21 cellular contexts compared by ENCODE assay signal in genomic region chrX:42131856-42132255, GRCh38.
"Had no signal": no experiment of that assay in that cellular context is flagged by ENCODE, and none has a peak within 500 bp of the region (broad histone marks: within the 10 kb centered on the region; RNA-seq: fewer than 3 reads in every experiment).

No MANE protein-coding gene starts in this region.

- H3K36me3 ChIP-seq: adrenal gland, left ventricle myocardium inferior, sigmoid colon, thoracic aorta, upper lobe of right lung had no signal

- H3K27ac ChIP-seq: adrenal gland, coronary artery, left ventricle myocardium inferior, sigmoid colon, thoracic aorta, upper lobe of right lung had no signal

- H3K4me3 ChIP-seq: adrenal gland, coronary artery, left ventricle myocardium inferior, sigmoid colon, thoracic aorta, upper lobe of right lung had no signal

- DNase-seq: activated CD4-positive, alpha-beta memory T cell treated with anti-CD3 and anti-CD28 coated beads for 36 hours; activated CD4-positive, alpha-beta T cell treated with anti-CD3 and anti-CD28 coated beads for 36 hours; activated CD8-positive, alpha-beta memory T cell treated with anti-CD3 and anti-CD28 coated beads, Interleukin-2, amount 10 ng/mL, durations not matched to agents 7 days and 5 days; activated effector memory CD4-positive, alpha-beta T cell treated with anti-CD3 and anti-CD28 coated beads, Interleukin-2, amount 50 U/mL, for 16 hours; activated T-cell treated with anti-CD3 and anti-CD28 coated beads, Interleukin-2, amount 50 U/mL, for 1 hour; adrenal gland; central memory CD4-positive, alpha-beta T cell; effector CD8-positive, alpha-beta T cell; hippocampal formation; left ventricle myocardium inferior; mesendoderm; nucleus accumbens; sigmoid colon; stimulated activated CD4-positive, alpha-beta T cell treated with anti-CD3 and anti-CD28 coated beads, Interleukin-12 subunit alpha, Interleukin-12 subunit beta, amount 100 ng/mL, for 4 hours; stimulated activated CD4-positive, alpha-beta T cell treated with anti-CD3 and anti-CD28 coated beads, Interleukin-2, amount 100 ng/mL, for 24 hours; T-helper 2 cell; upper lobe of right lung had no signal

- H3K9me3 ChIP-seq: adrenal gland, left ventricle myocardium inferior, sigmoid colon, thoracic aorta, upper lobe of right lung had no signal

- FAIRE-seq: keratinocyte had no signal

- H3K4me1 ChIP-seq: adrenal gland, left ventricle myocardium inferior, sigmoid colon, upper lobe of right lung had no signal

- H3K27me3 ChIP-seq: sigmoid colon, upper lobe of right lung had no signal

- ATAC-seq: activated CD4-positive, alpha-beta T cell treated with anti-CD3 and anti-CD28 coated beads for 36 hours; activated CD8-positive, alpha-beta memory T cell treated with anti-CD3 and anti-CD28 coated beads, Interleukin-2, amount 10 ng/mL, durations not matched to agents 7 days and 5 days; natural killer cell treated with Interleukin-12 subunit alpha and Interleukin-12 subunit beta and Interleukin-15 and Interleukin-18, amount 100 ng/mL, for 72 hours; upper lobe of right lung had no signal
